In genomic region chrX:139844163-139844562, GRCh38 we compare ENCODE assay signal across 10 cellular contexts.
DNase-seq lines count a peak whose midpoint lies in the region; ATAC-seq, FAIRE-seq and TF ChIP-seq lines count a peak whose summit lies in the region.
"Had no signal": no experiment of that assay in that cellular context is flagged by ENCODE, and none has a peak within 500 bp of the region (broad histone marks: within the 10 kb centered on the region; RNA-seq: fewer than 3 reads in every experiment).

No MANE protein-coding gene starts in this region.

- H3K36me3 ChIP-seq in hepatocyte (replicated peaks; ENCODE audit: insufficient read depth, low read depth) = no peaks in the 10 kb centered on the region

- no peak overlapping the region for H3K4me3 ChIP-seq in hepatocyte

- DNase-seq in GM12892 (ENCODE audit: insufficient read length) = no peak
- peak; percentile 10 for DNase-seq in hepatocyte (ENCODE audit: low spot score)
- DNase-seq in NK-92 (lab: John Stamatoyannopoulos, UW; ENCODE audit: unreplicated experiment) = no peak
- no peak for DNase-seq in anterior cingulate cortex (lab: John Stamatoyannopoulos, UW)
- no peak for DNase-seq in NCI-H1417 treated with DMSO at 0.1 percent for 48 hours (lab: John Stamatoyannopoulos, UW)
- no peak for DNase-seq in activated T-cell treated with anti-CD3 and anti-CD28 coated beads for 4 hours

- no peak overlapping the region for H2AFZ ChIP-seq in hepatocyte

- no peaks in the 10 kb centered on the region for H3K79me2 ChIP-seq in hepatocyte

- peaks cover 3% of the 10 kb centered on the region for H3K4me1 ChIP-seq in hepatocyte (ENCODE audit: insufficient read depth)

- TF ChIP-seq POLR2A in GM12892 (IDR thresholded peaks at IDR 0.05; ENCODE audit: low read depth, low read length) = no peak

- FAIRE-seq in GM12892 (lab: Jason Lieb, UNC) = peak; percentile 85
- FAIRE-seq: endometrium, H54 had no signal

- no peaks in the 10 kb centered on the region for H3K9me3 ChIP-seq in hepatocyte (ENCODE audit: low read depth)

- no peak overlapping the region for H3K27ac ChIP-seq in hepatocyte

- H3K27me3 ChIP-seq in hepatocyte = no peaks in the 10 kb centered on the region

- no peaks in the 10 kb centered on the region for H4K20me1 ChIP-seq in hepatocyte (ENCODE audit: insufficient read depth, poor library complexity, severe bottlenecking)

- WGBS in hepatocyte (ENCODE audit: low lambda C conversion rate, missing lambda C conversion rate) = 45% methylated on average over 2 of the region's 2 CpGs

- no peaks in the 10 kb centered on the region for H3K9me2 ChIP-seq in hepatocyte (replicated peaks; ENCODE audit: insufficient read depth)

- ATAC-seq in GM21381 (IDR thresholded peaks at IDR 0.05; ENCODE audit: unreplicated experiment) = peak; percentile 66
- ATAC-seq in HG03442 (IDR thresholded peaks at IDR 0.05; ENCODE audit: unreplicated experiment) = peak; percentile 83

- TF ChIP-seq CTCF in hepatocyte (IDR thresholded peaks at IDR 0.05; ENCODE audit: poor library complexity) = no peak

- H3K4me2 ChIP-seq in hepatocyte = no peak overlapping the region
